Comparison of ENCODE assay signal across 15 cellular contexts in the genomic region with DNA sequence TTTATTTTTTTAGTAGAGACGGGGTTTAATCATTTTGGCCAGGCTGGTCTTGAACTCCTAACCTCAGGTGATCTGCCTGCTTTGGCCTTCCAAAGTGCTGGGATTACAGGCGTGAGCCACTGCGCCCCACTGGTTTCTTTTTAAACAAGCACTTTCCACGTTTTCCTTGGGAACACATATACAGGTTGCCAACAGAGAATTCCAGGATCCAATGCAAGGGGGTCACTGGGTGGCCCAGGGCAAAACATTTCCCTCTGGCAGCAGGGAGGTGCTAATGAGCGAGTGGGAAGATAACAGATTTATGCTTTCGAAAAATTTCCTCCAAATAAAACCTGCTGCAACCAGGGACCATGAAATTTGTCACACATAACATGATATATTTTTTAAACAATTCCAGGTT. TPM values are rescaled to one million over a fixed set of nuclear protein-coding genes. Genes with fewer than 3 reads are reported as not detected.
"Had no signal": no experiment of that assay in that cellular context is flagged by ENCODE, and none has a peak within 500 bp of the region (broad histone marks: within the 10 kb centered on the region; RNA-seq: fewer than 3 reads in every experiment).

No MANE protein-coding gene starts in this region.

- H3K4me3 Mint-ChIP-seq: mesothelial cell of epicardium, natural killer cell had no signal

- H3K4me1 ChIP-seq: colonic mucosa, stomach, transverse colon had no signal

- H3K27ac Mint-ChIP-seq: mesothelial cell of epicardium, natural killer cell had no signal

- ATAC-seq: natural killer cell, sciatic nerve had no signal

- DNase-seq: colonic mucosa; dermis blood vessel endothelial cell; erythroblast; foreskin melanocyte; kidney glomerular epithelial cell; natural killer cell; stimulated activated CD4-positive, alpha-beta T cell treated with anti-CD3 and anti-CD28 coated beads, Interleukin-2, amount 100 ng/mL, for 24 hours; stimulated activated naive CD4-positive, alpha-beta T cell; stomach; substantia nigra; transverse colon had no signal

- H3K36me3 ChIP-seq: colonic mucosa, stomach, thoracic aorta, transverse colon had no signal

- H3K36me3 Mint-ChIP-seq: mesothelial cell of epicardium, natural killer cell had no signal

- H3K27me3 ChIP-seq: colonic mucosa had no signal

- H3K27ac ChIP-seq: colonic mucosa, hepatocyte, stomach, thoracic aorta, transverse colon had no signal

- H3K79me2 ChIP-seq: hepatocyte had no signal

- H2AFZ ChIP-seq: hepatocyte had no signal

- H3K4me3 ChIP-seq: colonic mucosa, hepatocyte, stomach, thoracic aorta, transverse colon had no signal

- H3K4me2 ChIP-seq: hepatocyte had no signal

- H3K9me3 Mint-ChIP-seq: mesothelial cell of epicardium, natural killer cell had no signal

- H3K9me3 ChIP-seq: colonic mucosa, stomach, thoracic aorta, transverse colon had no signal

- H3K4me1 Mint-ChIP-seq: natural killer cell had no signal

RNA-seq across cellular contexts. Expression of a gene that starts 41.1 kb away (rescaled TPM):
- total RNA-seq: natural killer cell had no signal
